Comparison of ENCODE assay signal across 8 cellular contexts in genomic region chr20:32109392-32110172, GRCh38. TPM values are rescaled to one million over a fixed set of nuclear protein-coding genes. Genes with fewer than 3 reads are reported as not detected.
A peak's percentile ranks its signal among the peaks of the same experiment; 100 is the strongest.
DNase-seq lines count a peak whose midpoint lies in the region; ATAC-seq and TF ChIP-seq lines count a peak whose summit lies in the region.

TM9SF4 (plus strand) TSS chr20:32109714; CDS start chr20:32109741, 27 bp downstream.

- H3K27me3 ChIP-seq in osteoblast (ENCODE audit: insufficient read depth, low read length), result no peaks in the 10 kb centered on the region
- H3K27me3 ChIP-seq in thoracic aorta (replicated peaks; ENCODE audit: insufficient read depth), result no peaks in the 10 kb centered on the region

- CTCF ChIA-PET in GM10248 (lab: Yijun Ruan, JAX), result interaction anchor here (0.6 to 2.1 kb wide), 6 partner anchors 8 to 386 kb away, joined by 3 to 13 read pairs (median 3); no protein-coding TSS in a partner anchor

- H3K27me3 Mint-ChIP-seq in activated naive CD8-positive, alpha-beta T cell treated with anti-CD3 and anti-CD28 coated beads for 36 hours, result no peaks in the 10 kb centered on the region
- no peaks in the 10 kb centered on the region for H3K27me3 Mint-ChIP-seq in glutamatergic neuron (ENCODE audit: unreplicated experiment)

- peaks cover 36% of the 10 kb centered on the region for H3K4me1 Mint-ChIP-seq in activated naive CD8-positive, alpha-beta T cell treated with anti-CD3 and anti-CD28 coated beads for 36 hours
- peaks cover 6% of the 10 kb centered on the region for H3K4me1 Mint-ChIP-seq in glutamatergic neuron (ENCODE audit: low read depth, unreplicated experiment)

- H3K9me3 Mint-ChIP-seq in activated naive CD8-positive, alpha-beta T cell treated with anti-CD3 and anti-CD28 coated beads for 36 hours, result peaks cover 2% of the 10 kb centered on the region
- peaks cover 13% of the 10 kb centered on the region for H3K9me3 Mint-ChIP-seq in glutamatergic neuron (ENCODE audit: unreplicated experiment)

- H3K27ac ChIP-seq in osteoblast (ENCODE audit: low read depth, low read length) (peak within 1 kb of the TSS; percentile 98), thoracic aorta (peak within 1 kb of the TSS; percentile 99 to 100)

- H3K36me3 Mint-ChIP-seq in activated naive CD8-positive, alpha-beta T cell treated with anti-CD3 and anti-CD28 coated beads for 36 hours, result peaks cover 10% of the 10 kb centered on the region
- H3K36me3 Mint-ChIP-seq in glutamatergic neuron (ENCODE audit: unreplicated experiment), result no peaks in the 10 kb centered on the region

- H3K9me3 ChIP-seq in osteoblast (ENCODE audit: low read depth, low read length) (no peaks in the 10 kb centered on the region), thoracic aorta (no peaks in the 10 kb centered on the region)

- peaks cover 17% of the 10 kb centered on the region for H4K20me1 ChIP-seq in osteoblast (ENCODE audit: insufficient read depth, low read length)

- peaks cover 50% of the 10 kb centered on the region for H3K79me2 ChIP-seq in osteoblast (ENCODE audit: insufficient read depth, low read length)

- peak within 1 kb of the TSS; percentile 91 for H2AFZ ChIP-seq in osteoblast (ENCODE audit: low read length)

- H3K36me3 ChIP-seq in osteoblast (ENCODE audit: insufficient read depth, low read length), result no peaks in the 10 kb centered on the region
- H3K36me3 ChIP-seq in thoracic aorta, result no peaks in the 10 kb centered on the region

- POLR2A ChIA-PET in GM10248 (lab: Yijun Ruan, JAX), result interaction anchor here (1.0 to 1.3 kb wide), 2 partner anchors 19 to 158 kb away, joined by 3 to 8 read pairs; partner anchors contain the start of gene PDRG1

- no peak for TF ChIP-seq CTCF in GM10248 (IDR thresholded peaks at IDR 0.05; ENCODE audit: control extremely low read depth, extremely low read depth, low read depth, missing control alignments)
- TF ChIP-seq CTCF in glutamatergic neuron (IDR thresholded peaks at IDR 0.05; ENCODE audit: partially characterized antibody, unreplicated experiment), result no peak
- no peak for TF ChIP-seq CTCF in osteoblast (IDR thresholded peaks at IDR 0.05; ENCODE audit: extremely low read depth, low read depth, low read length)
- TF ChIP-seq CTCF in thoracic aorta (IDR thresholded peaks at IDR 0.05), result no peak

- peaks cover 15% of the 10 kb centered on the region for H3K4me1 ChIP-seq in osteoblast (ENCODE audit: insufficient read depth, low read length)
- peaks cover 23 to 24% of the 10 kb centered on the region in 2 donors for H3K4me1 ChIP-seq in thoracic aorta (ENCODE audit: control insufficient read depth in 1 of 2, low read depth in 2 of 2)

- H3K4me3 Mint-ChIP-seq in activated naive CD8-positive, alpha-beta T cell treated with anti-CD3 and anti-CD28 coated beads for 36 hours, result peak within 1 kb of the TSS; percentile 93
- H3K4me3 Mint-ChIP-seq in glutamatergic neuron (ENCODE audit: unreplicated experiment), result peak within 1 kb of the TSS; percentile 98

- peak within 1 kb of the TSS; percentile 100 for H3K27ac Mint-ChIP-seq in activated naive CD8-positive, alpha-beta T cell treated with anti-CD3 and anti-CD28 coated beads for 36 hours
- H3K27ac Mint-ChIP-seq in glutamatergic neuron (ENCODE audit: unreplicated experiment), result peak within 1 kb of the TSS; percentile 100

- H3K4me3 ChIP-seq in osteoblast (ENCODE audit: insufficient read depth, low read length), result peak within 1 kb of the TSS; percentile 75
- H3K4me3 ChIP-seq in thoracic aorta, result peak within 1 kb of the TSS; percentile 99

- ATAC-seq in HG02623 (IDR thresholded peaks at IDR 0.05; ENCODE audit: unreplicated experiment), result peak; percentile 77
- ATAC-seq in thoracic aorta (ENCODE audit: insufficient number of reproducible peaks, low FRiP score, low read depth), result peak; percentile 90

- H3K4me2 ChIP-seq in osteoblast (ENCODE audit: insufficient read depth, low read length), result peak within 1 kb of the TSS; percentile 92

- DNase-seq in GM10248 (ENCODE audit: extremely low spot score) (peak; percentile 89), NCI-H1105 (lab: John Stamatoyannopoulos, UW) (peak; percentile 96), SKM-1 treated with dmso at 0.1 percent for 144 hours (lab: John Stamatoyannopoulos, UW; ENCODE audit: unreplicated experiment) (peak; percentile 92), glutamatergic neuron (peak; percentile 95), osteoblast (ENCODE audit: insufficient read length, low spot score, missing footprints) (peak; percentile 95), thoracic aorta (ENCODE audit: low spot score) (peak; percentile 81)
- peak; percentile 86 for DNase-seq in activated naive CD8-positive, alpha-beta T cell treated with anti-CD3 and anti-CD28 coated beads for 36 hours

RNA-seq across cellular contexts. Expression of gene TM9SF4, which starts in this region (rescaled TPM):
- total RNA-seq in activated naive CD8-positive, alpha-beta T cell treated with anti-CD3 and anti-CD28 coated beads for 36 hours, result 10 to 100 TPM; 39.2 to 42.5 TPM
- total RNA-seq in glutamatergic neuron (ENCODE audit: unreplicated experiment) (106 TPM), osteoblast (46.9 and 48.1 TPM in 2 replicates), thoracic aorta (10 to 100 TPM; 33.4 TPM)

Comparison
In these comparisons a context has a peak if more than half of its experiments do, and no peak if none do; other contexts are left out.
1. Peak in every context shown above with its lines: DNase-seq, ATAC-seq, H3K4me3 ChIP-seq and H3K27ac ChIP-seq.